25 cellular contexts compared by ENCODE assay signal in the genomic region with DNA sequence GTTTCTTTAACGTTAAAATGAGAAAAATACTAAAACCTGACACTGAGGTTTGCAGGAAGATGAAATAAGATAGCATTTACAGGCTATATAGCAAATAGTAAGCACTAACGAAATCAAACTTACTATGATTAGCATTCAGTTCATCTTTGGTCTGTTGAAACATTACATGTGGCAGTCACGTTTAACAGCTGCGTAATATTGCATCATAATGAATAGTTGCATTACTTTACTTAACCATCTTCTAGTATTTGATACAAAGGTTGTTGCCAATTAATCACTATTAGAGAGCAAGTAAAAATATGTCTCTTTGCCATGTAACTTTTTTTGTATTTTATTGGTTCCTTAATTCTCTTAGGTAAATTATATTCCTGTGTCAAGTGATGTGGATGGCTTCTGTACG.
"Had no signal": no experiment of that assay in that cellular context is flagged by ENCODE, and none has a peak within 500 bp of the region (broad histone marks: within the 10 kb centered on the region; RNA-seq: fewer than 3 reads in every experiment).

No MANE protein-coding gene starts in this region.

- H3K27ac ChIP-seq: brain microvascular endothelial cell, SK-N-MC, WERI-Rb-1 had no signal

- ATAC-seq: activated CD4-positive, alpha-beta T cell treated with anti-CD3 and anti-CD28 coated beads for 36 hours; activated T-helper 17 cell treated with anti-CD3 and anti-CD28 coated beads, Interleukin-2, amount 50 U/mL, for 72 hours; Panc1; Right ventricle myocardium inferior had no signal

- H3K4me1 Mint-ChIP-seq: activated CD4-positive, alpha-beta T cell treated with anti-CD3 and anti-CD28 coated beads for 36 hours; activated naive CD4-positive, alpha-beta T cell treated with anti-CD3 and anti-CD28 coated beads, Interleukin-2, amount 10 ng/mL, durations not matched to agents 7 days and 5 days; activated naive CD8-positive, alpha-beta T cell treated with anti-CD3 and anti-CD28 coated beads for 36 hours; activated T-helper 17 cell treated with anti-CD3 and anti-CD28 coated beads, Interleukin-2, amount 50 U/mL, for 72 hours had no signal

- H3K4me3 Mint-ChIP-seq: activated CD4-positive, alpha-beta memory T cell treated with anti-CD3 and anti-CD28 coated beads, Interleukin-2, amount 10 ng/mL, durations not matched to agents 7 days and 5 days; activated CD4-positive, alpha-beta T cell treated with anti-CD3 and anti-CD28 coated beads for 36 hours; activated naive CD4-positive, alpha-beta T cell treated with anti-CD3 and anti-CD28 coated beads, Interleukin-2, amount 10 ng/mL, durations not matched to agents 7 days and 5 days; activated naive CD8-positive, alpha-beta T cell treated with anti-CD3 and anti-CD28 coated beads for 36 hours; activated T-helper 17 cell treated with anti-CD3 and anti-CD28 coated beads, Interleukin-2, amount 50 U/mL, for 72 hours had no signal

- H3K27me3 ChIP-seq: brain microvascular endothelial cell had no signal

- H3K4me3 ChIP-seq: SK-N-MC had no signal

- H3K9me3 Mint-ChIP-seq: activated CD4-positive, alpha-beta memory T cell treated with anti-CD3 and anti-CD28 coated beads, Interleukin-2, amount 10 ng/mL, durations not matched to agents 7 days and 5 days; activated naive CD4-positive, alpha-beta T cell treated with anti-CD3 and anti-CD28 coated beads, Interleukin-2, amount 10 ng/mL, durations not matched to agents 7 days and 5 days; activated naive CD8-positive, alpha-beta T cell treated with anti-CD3 and anti-CD28 coated beads for 36 hours; activated T-helper 17 cell treated with anti-CD3 and anti-CD28 coated beads, Interleukin-2, amount 50 U/mL, for 72 hours had no signal

- H3K36me3 ChIP-seq: brain microvascular endothelial cell, WERI-Rb-1 had no signal

- H3K27ac Mint-ChIP-seq: activated CD4-positive, alpha-beta memory T cell treated with anti-CD3 and anti-CD28 coated beads, Interleukin-2, amount 10 ng/mL, durations not matched to agents 7 days and 5 days; activated CD4-positive, alpha-beta T cell treated with anti-CD3 and anti-CD28 coated beads for 36 hours; activated naive CD4-positive, alpha-beta T cell treated with anti-CD3 and anti-CD28 coated beads, Interleukin-2, amount 10 ng/mL, durations not matched to agents 7 days and 5 days; activated naive CD8-positive, alpha-beta T cell treated with anti-CD3 and anti-CD28 coated beads for 36 hours; activated T-helper 17 cell treated with anti-CD3 and anti-CD28 coated beads, Interleukin-2, amount 50 U/mL, for 72 hours had no signal

- H3K36me3 Mint-ChIP-seq: activated naive CD4-positive, alpha-beta T cell treated with anti-CD3 and anti-CD28 coated beads, Interleukin-2, amount 10 ng/mL, durations not matched to agents 7 days and 5 days; activated naive CD8-positive, alpha-beta T cell treated with anti-CD3 and anti-CD28 coated beads for 36 hours had no signal

- DNase-seq: activated CD4-positive, alpha-beta memory T cell treated with anti-CD3 and anti-CD28 coated beads, Interleukin-2, amount 10 ng/mL, durations not matched to agents 7 days and 5 days; activated CD4-positive, alpha-beta T cell treated with anti-CD3 and anti-CD28 coated beads for 36 hours; activated CD4-positive, alpha-beta T cell treated with anti-CD3 and anti-CD28 coated beads, Interleukin-2, amount 50 U/mL, for 1 hour; activated gamma-delta T cell; activated naive CD4-positive, alpha-beta T cell treated with anti-CD3 and anti-CD28 coated beads, Interleukin-2, amount 10 ng/mL, durations not matched to agents 7 days and 5 days; activated naive CD8-positive, alpha-beta T cell treated with anti-CD3 and anti-CD28 coated beads for 36 hours; activated T-cell treated with anti-CD3 and anti-CD28 coated beads for 4 hours; activated T-cell treated with anti-CD3 and anti-CD28 coated beads, Interleukin-2, amount 50 U/mL, for 48 hours; brain microvascular endothelial cell; cerebellar nuclear complex; Karpas-422; NCI-H146; NCI-H187 treated with DMSO at 0.1 percent for 48 hours; NCI-H2081 treated with DMSO at 0.1 percent for 48 hours; NCI-H446; NCI-H524; OCI-M1; RPMI8226; T-helper 1 cell; WERI-Rb-1 had no signal

- FAIRE-seq: colon had no signal
